Comparison of ENCODE assay signal across 27 cellular contexts in genomic region chr18:53906681-53907080, GRCh38.
DNase-seq lines count a peak whose midpoint lies in the region.
"Had no signal": no experiment of that assay in that cellular context is flagged by ENCODE, and none has a peak within 500 bp of the region (broad histone marks: within the 10 kb centered on the region; RNA-seq: fewer than 3 reads in every experiment).

No MANE protein-coding gene starts in this region.

- H3K9me3 Mint-ChIP-seq in activated CD4-positive, alpha-beta T cell treated with anti-CD3 and anti-CD28 coated beads, Interleukin-2, amount 10 ng/mL, durations not matched to agents 7 days and 5 days = no peaks in the 10 kb centered on the region
- H3K9me3 Mint-ChIP-seq: CD8-positive, alpha-beta T cell; neural crest cell had no signal

- H3K4me1 Mint-ChIP-seq in activated CD4-positive, alpha-beta T cell treated with anti-CD3 and anti-CD28 coated beads, Interleukin-2, amount 10 ng/mL, durations not matched to agents 7 days and 5 days = no peaks in the 10 kb centered on the region

- no peaks in the 10 kb centered on the region for H3K36me3 Mint-ChIP-seq in activated CD4-positive, alpha-beta T cell treated with anti-CD3 and anti-CD28 coated beads, Interleukin-2, amount 10 ng/mL, durations not matched to agents 7 days and 5 days (ENCODE audit: low read depth)
- H3K36me3 Mint-ChIP-seq: CD8-positive, alpha-beta T cell had no signal

- POLR2A ChIA-PET in activated CD4-positive, alpha-beta T cell treated with anti-CD3 and anti-CD28 coated beads, Interleukin-2, amount 10 ng/mL, durations not matched to agents 7 days and 5 days (lab: Charles Lee) = no interaction called here

- peak; percentile 36 for DNase-seq in HS-27A (ENCODE audit: low read depth)
- peak; percentile 73 for DNase-seq in astrocyte of the hippocampus (ENCODE audit: low read depth, low spot score)
- DNase-seq in glomerular visceral epithelial cell (ENCODE audit: extremely low spot score) = peak; percentile 12
- peak; percentile 9 for DNase-seq in renal cortical epithelial cell (ENCODE audit: low read depth)
- DNase-seq in activated CD4-positive, alpha-beta T cell treated with anti-CD3 and anti-CD28 coated beads, Interleukin-2, amount 10 ng/mL, durations not matched to agents 7 days and 5 days = no peak
- no peak for DNase-seq in C1 segment of cervical spinal cord (lab: John Stamatoyannopoulos, UW)
- no peak for DNase-seq in amniotic stem cell (lab: John Stamatoyannopoulos, UW)
- no peak for DNase-seq in AML-193 (lab: John Stamatoyannopoulos, UW)
- DNase-seq: activated naive CD4-positive, alpha-beta T cell treated with Interleukin-2 at 50 U/mL for 16 hours; activated T-cell treated with anti-CD3 and anti-CD28 coated beads, Interleukin-2, amount 50 U/mL, for 48 hours; CD8-positive, alpha-beta T cell; central memory CD4-positive, alpha-beta T cell; DMS153; effector CD4-positive, alpha-beta T cell; erythroblast; GDM1; HFFc6; KBM-7; kidney glomerular epithelial cell; mammary epithelial cell; NCI-H146; NCI-H524 treated with DMSO at 0.1 percent for 48 hours; stomach; T-helper 17 cell; transverse colon had no signal

- no peak overlapping the region for H3K27ac Mint-ChIP-seq in activated CD4-positive, alpha-beta T cell treated with anti-CD3 and anti-CD28 coated beads, Interleukin-2, amount 10 ng/mL, durations not matched to agents 7 days and 5 days
- H3K27ac Mint-ChIP-seq: CD8-positive, alpha-beta T cell; HFFc6; progenitor cell of endocrine pancreas; T-helper 17 cell had no signal

- no peak overlapping the region for H3K4me3 Mint-ChIP-seq in activated CD4-positive, alpha-beta T cell treated with anti-CD3 and anti-CD28 coated beads, Interleukin-2, amount 10 ng/mL, durations not matched to agents 7 days and 5 days
- H3K4me3 Mint-ChIP-seq: CD8-positive, alpha-beta T cell; HFFc6; neural crest cell; T-helper 17 cell had no signal

- no peaks in the 10 kb centered on the region for H3K27me3 Mint-ChIP-seq in activated CD4-positive, alpha-beta T cell treated with anti-CD3 and anti-CD28 coated beads, Interleukin-2, amount 10 ng/mL, durations not matched to agents 7 days and 5 days
- H3K27me3 Mint-ChIP-seq: progenitor cell of endocrine pancreas had no signal

- CTCF ChIA-PET in activated CD4-positive, alpha-beta T cell treated with anti-CD3 and anti-CD28 coated beads, Interleukin-2, amount 10 ng/mL, durations not matched to agents 7 days and 5 days (lab: Charles Lee) = interaction anchor here (1.2 kb wide), 1 partner anchor 32 kb away, joined by 3 read pairs; no protein-coding TSS in a partner anchor

Comparison
In these comparisons a context has a peak if more than half of its experiments do, and no peak if none do; other contexts are left out.
1. DNase-seq: peak in HS-27A (single experiment), astrocyte of the hippocampus (single experiment), glomerular visceral epithelial cell (single experiment) and renal cortical epithelial cell (single experiment); none in activated CD4-positive, alpha-beta T cell treated with anti-CD3 and anti-CD28 coated beads, Interleukin-2, amount 10 ng/mL, durations not matched to agents 7 days and 5 days (single experiment), C1 segment of cervical spinal cord (0 of 14), amniotic stem cell (single experiment) and AML-193 (0 of 2).